In the genomic region with DNA sequence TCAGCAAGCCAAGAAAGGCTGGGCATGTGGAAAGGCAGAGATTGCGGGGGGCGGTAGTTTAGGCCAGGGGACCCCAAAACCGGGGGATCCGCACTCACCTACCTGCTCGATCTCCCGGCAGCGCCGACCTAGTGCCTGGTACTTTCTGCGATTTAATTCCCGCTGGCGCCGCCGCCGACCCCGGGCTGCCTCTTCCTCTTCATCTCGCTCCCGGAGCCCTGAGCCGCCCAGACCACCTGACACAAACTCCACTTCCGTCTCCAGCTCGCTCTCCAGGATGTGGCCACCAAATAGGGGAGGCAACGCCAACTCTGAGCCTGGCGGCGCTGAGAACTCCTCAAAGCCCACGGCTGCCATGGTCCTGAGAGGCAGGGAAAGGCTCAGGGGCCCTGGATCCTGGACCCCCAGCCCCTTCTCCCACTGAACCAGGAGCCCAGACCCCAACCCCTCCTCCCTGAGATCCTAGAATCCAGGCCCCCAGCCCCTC, we compare ENCODE assay signal across 8 cellular contexts. TPM values are rescaled to one million over a fixed set of nuclear protein-coding genes. Genes with fewer than 3 reads are reported as not detected.
DNase-seq lines count a peak whose midpoint lies in the region; ATAC-seq, FAIRE-seq and TF ChIP-seq lines count a peak whose summit lies in the region.

No MANE protein-coding gene starts in this region.

- TF ChIP-seq CTCF in fibroblast of lung (conservative IDR thresholded peaks at IDR 0.05 in 1 of 2, IDR thresholded peaks at IDR 0.05 in 1 of 2; ENCODE audit: low read depth in 1 of 2, low read length in 2 of 2) (no peak), nephron (IDR thresholded peaks at IDR 0.05; ENCODE audit: unreplicated experiment in 3 of 3) (no peak), vagina (IDR thresholded peaks at IDR 0.05) (no peak)

- H3K79me2 ChIP-seq in fibroblast of lung (ENCODE audit: control insufficient read depth, insufficient read depth, low read length), result peaks cover 22% of the 10 kb centered on the region

- H3K36me3 ChIP-seq in fibroblast of lung (ENCODE audit: control insufficient read depth, insufficient read depth, low read length), result peaks cover 8% of the 10 kb centered on the region
- peaks cover 0 to 28% of the 10 kb centered on the region in 2 donors for H3K36me3 ChIP-seq in vagina

- H3K36me3 Mint-ChIP-seq in activated T-cell treated with anti-CD3 and anti-CD28 coated beads, Interleukin-2, amount 50 U/mL, for 72 hours (ENCODE audit: insufficient read depth in 2 of 2), result peaks cover 6 to 11% of the 10 kb centered on the region in 2 donors
- H3K36me3 Mint-ChIP-seq in nephron (ENCODE audit: low read depth), result peaks cover 22% of the 10 kb centered on the region

- H3K9me3 ChIP-seq in fibroblast of lung (ENCODE audit: control insufficient read depth, insufficient read depth, low read depth, low read length), result no peaks in the 10 kb centered on the region
- no peaks in the 10 kb centered on the region for H3K9me3 ChIP-seq in vagina

- H3K9me3 Mint-ChIP-seq in activated T-cell treated with anti-CD3 and anti-CD28 coated beads, Interleukin-2, amount 50 U/mL, for 72 hours, result no peaks in the 10 kb centered on the region
- no peaks in the 10 kb centered on the region for H3K9me3 Mint-ChIP-seq in nephron

- H3K4me2 ChIP-seq in fibroblast of lung (ENCODE audit: extremely low read depth, insufficient read depth, low read length), result peak overlapping the region; percentile 99

- intact Hi-C loops in vagina (cut with DNase I), result no loop called here

- H3K27me3 ChIP-seq in fibroblast of lung (ENCODE audit: control insufficient read depth, insufficient read depth, low read length) (no peaks in the 10 kb centered on the region), vagina (no peaks in the 10 kb centered on the region)

- H3K4me1 ChIP-seq in fibroblast of lung (ENCODE audit: control insufficient read depth, extremely low read depth, insufficient read depth, low read length) (peaks cover 2% of the 10 kb centered on the region), vagina (peaks cover 28% of the 10 kb centered on the region)

- H3K4me1 Mint-ChIP-seq in activated T-cell treated with anti-CD3 and anti-CD28 coated beads, Interleukin-2, amount 50 U/mL, for 72 hours (ENCODE audit: low read depth), result peaks cover 41% of the 10 kb centered on the region
- peaks cover 10% of the 10 kb centered on the region for H3K4me1 Mint-ChIP-seq in nephron

- peak; percentile 33; the same call in 1 of the 2 replicates for TF ChIP-seq POLR2A in GM12892 (IDR thresholded peaks at IDR 0.05; ENCODE audit: low read depth, low read length)
- TF ChIP-seq POLR2A in vagina (IDR thresholded peaks at IDR 0.05), result no peak

- peak overlapping the region; percentile 64 for H3K9ac ChIP-seq in fibroblast of lung (ENCODE audit: insufficient read depth, low read length)

- peak overlapping the region; percentile 85 to 97 for H3K4me3 Mint-ChIP-seq in activated T-cell treated with anti-CD3 and anti-CD28 coated beads, Interleukin-2, amount 50 U/mL, for 72 hours
- peak overlapping the region; percentile 89 to 94 (median 91) for H3K4me3 Mint-ChIP-seq in nephron

- peak; percentile 24 to 48 for ATAC-seq in activated T-cell treated with anti-CD3 and anti-CD28 coated beads, Interleukin-2, amount 50 U/mL, for 72 hours (replicated peaks in 1 of 2)
- no peak for ATAC-seq in GM18873 (IDR thresholded peaks at IDR 0.05; ENCODE audit: low FRiP score, unreplicated experiment)

- peak; percentile 92 for FAIRE-seq in GM12892 (lab: Jason Lieb, UNC)

- H3K27ac Mint-ChIP-seq in activated T-cell treated with anti-CD3 and anti-CD28 coated beads, Interleukin-2, amount 50 U/mL, for 72 hours, result peak overlapping the region; percentile 81
- peak overlapping the region in 1 of 3 experiments; percentile 91 for H3K27ac Mint-ChIP-seq in nephron

- peak overlapping the region; percentile 73 for H3K27ac ChIP-seq in fibroblast of lung (ENCODE audit: insufficient read depth, low read length)
- H3K27ac ChIP-seq in vagina, result peak overlapping the region; percentile 87

- no peaks in the 10 kb centered on the region for H4K20me1 ChIP-seq in fibroblast of lung (ENCODE audit: control insufficient read depth, extremely low read depth, insufficient read depth, low read length)

- H3K27me3 Mint-ChIP-seq in activated T-cell treated with anti-CD3 and anti-CD28 coated beads, Interleukin-2, amount 50 U/mL, for 72 hours (ENCODE audit: low read depth), result no peaks in the 10 kb centered on the region
- H3K27me3 Mint-ChIP-seq in nephron (ENCODE audit: low read depth), result no peaks in the 10 kb centered on the region

- H3K4me3 ChIP-seq in fibroblast of lung (replicated peaks in 1 of 4; ENCODE audit: control extremely low read depth in 1 of 4, insufficient read depth in 1 of 4, low read depth in 3 of 4, low read length in 4 of 4), result peak overlapping the region; percentile 49 to 97 (median 82)
- peak overlapping the region; percentile 69 to 74 for H3K4me3 ChIP-seq in vagina

- no peak overlapping the region for H2AFZ ChIP-seq in fibroblast of lung (ENCODE audit: low read length)

- DNase-seq in GM12892 (ENCODE audit: insufficient read length), result no peak
- peak; percentile 62 for DNase-seq in NCI-H2227 treated with DMSO at 0.1 percent for 48 hours (lab: John Stamatoyannopoulos, UW)
- peak; percentile 50 to 57 for DNase-seq in activated T-cell treated with anti-CD3 and anti-CD28 coated beads, Interleukin-2, amount 50 U/mL, for 72 hours
- peak; percentile 25 to 53 for DNase-seq in fibroblast of lung (ENCODE audit: low read depth in 2 of 2)
- DNase-seq in vagina (ENCODE audit: extremely low spot score in 2 of 2), result no peak
- DNase-seq in cerebellar cortex (ENCODE audit: low spot score), result no peak

RNA-seq across cellular contexts. Expression of gene TFPT, which starts 1.1 kb away (rescaled TPM):
- polyA plus RNA-seq in GM12892 (2012; ENCODE audit: missing spikeins), result 10.0 TPM
- total RNA-seq in activated T-cell treated with anti-CD3 and anti-CD28 coated beads, Interleukin-2, amount 50 U/mL, for 72 hours, result 10 to 100 TPM; 36.0 to 38.8 TPM
- total RNA-seq in fibroblast of lung (16.7 and 19.2 TPM in 2 replicates), vagina (13.0 TPM)
- 9.0 and 10.8 TPM in 2 replicates for polyA plus RNA-seq in fibroblast of lung
- 19.3 and 22.7 TPM in 2 replicates for polyA plus RNA-seq in fibroblast of lung (2012)
- 3.7 and 29.4 TPM in 2 replicates for polyA minus RNA-seq in fibroblast of lung (ENCODE audit: low replicate concordance)

RNA-seq across cellular contexts. Expression of gene PRPF31, which starts 1.2 kb away (rescaled TPM):
- 59.5 TPM for polyA plus RNA-seq in GM12892 (2012; ENCODE audit: missing spikeins)
- 10 to 100 TPM; 55.0 to 55.6 TPM for total RNA-seq in activated T-cell treated with anti-CD3 and anti-CD28 coated beads, Interleukin-2, amount 50 U/mL, for 72 hours
- total RNA-seq in fibroblast of lung (43.4 and 45.2 TPM in 2 replicates), vagina (44.4 TPM)
- 48.7 and 68.3 TPM in 2 replicates for polyA plus RNA-seq in fibroblast of lung
- polyA plus RNA-seq in fibroblast of lung (2012), result 66.8 and 84.7 TPM in 2 replicates
- 26.7 and 34.9 TPM in 2 replicates for polyA minus RNA-seq in fibroblast of lung (ENCODE audit: low replicate concordance)

RNA-seq across cellular contexts. Expression of gene NDUFA3, which starts 11.7 kb away (rescaled TPM):
- 132 TPM for polyA plus RNA-seq in GM12892 (2012; ENCODE audit: missing spikeins)
- total RNA-seq in activated T-cell treated with anti-CD3 and anti-CD28 coated beads, Interleukin-2, amount 50 U/mL, for 72 hours, result 10 to 100 TPM; 40.6 to 52.6 TPM
- total RNA-seq in fibroblast of lung (10.3 and 22.8 TPM in 2 replicates), vagina (79.3 TPM)
- polyA plus RNA-seq in fibroblast of lung, result 35.4 and 35.9 TPM in 2 replicates
- polyA plus RNA-seq in fibroblast of lung (2012), result 226 and 242 TPM in 2 replicates
- 209 and 242 TPM in 2 replicates for polyA minus RNA-seq in fibroblast of lung (ENCODE audit: low replicate concordance)

RNA-seq across cellular contexts. Expression of gene OSCAR, which starts 13.8 kb away (rescaled TPM):
- polyA plus RNA-seq in GM12892 (2012; ENCODE audit: missing spikeins), result not detected
- total RNA-seq in activated T-cell treated with anti-CD3 and anti-CD28 coated beads, Interleukin-2, amount 50 U/mL, for 72 hours, result 1 to 10 TPM; 1.1 to 2.3 TPM
- total RNA-seq in fibroblast of lung (under 0.01 and 0.51 TPM in 2 replicates), vagina (1.2 TPM)
- polyA plus RNA-seq in fibroblast of lung, result 0.14 and 0.15 TPM in 2 replicates
- polyA plus RNA-seq in fibroblast of lung (2012), result 0.16 and 0.17 TPM in 2 replicates
- 0.16 TPM in 1 of 2 replicates, not detected in the other for polyA minus RNA-seq in fibroblast of lung (ENCODE audit: low replicate concordance)

RNA-seq across cellular contexts. Expression of gene CNOT3, which starts 23.2 kb away (rescaled TPM):
- 23.9 TPM for polyA plus RNA-seq in GM12892 (2012; ENCODE audit: missing spikeins)
- 100 to 1,000 TPM in 1 of 2 donors, 10 to 100 TPM in 1; 84.5 to 107 TPM for total RNA-seq in activated T-cell treated with anti-CD3 and anti-CD28 coated beads, Interleukin-2, amount 50 U/mL, for 72 hours
- 6.2 and 10.4 TPM in 2 replicates for total RNA-seq in fibroblast of lung
- polyA plus RNA-seq in fibroblast of lung, result 10.7 and 19.5 TPM in 2 replicates
- 26.7 and 41.6 TPM in 2 replicates for polyA plus RNA-seq in fibroblast of lung (2012)
- polyA minus RNA-seq in fibroblast of lung (ENCODE audit: low replicate concordance), result 62.9 and 74.0 TPM in 2 replicates
- 17.7 TPM for total RNA-seq in vagina

Comparison
In these comparisons a context has a peak if more than half of its experiments do, and no peak if none do; other contexts are left out.
1. DNase-seq: peak in NCI-H2227 treated with DMSO at 0.1 percent for 48 hours (single experiment), activated T-cell treated with anti-CD3 and anti-CD28 coated beads, Interleukin-2, amount 50 U/mL, for 72 hours (2 of 2) and fibroblast of lung (2 of 2); none in GM12892 (single experiment), vagina (0 of 2) and cerebellar cortex (single experiment).